In genomic region chr6:163996491-163996890, GRCh38 we compare ENCODE assay signal across 3 cellular contexts.
"Had no signal": no experiment of that assay in that cellular context is flagged by ENCODE, and none has a peak within 500 bp of the region (broad histone marks: within the 10 kb centered on the region; RNA-seq: fewer than 3 reads in every experiment).

No MANE protein-coding gene starts in this region.

- DNase-seq: GDM1, GF-D8 had no signal

- H3K4me3 ChIP-seq: GM12878 had no signal

- ATAC-seq: GM12878 had no signal
